Comparison of ENCODE assay signal across 26 cellular contexts in genomic region chr3:171364500-171364899, GRCh38.
"Had no signal": no experiment of that assay in that cellular context is flagged by ENCODE, and none has a peak within 500 bp of the region (broad histone marks: within the 10 kb centered on the region; RNA-seq: fewer than 3 reads in every experiment).

No MANE protein-coding gene starts in this region.

- H3K9me3 ChIP-seq: MG63, Peyer's patch, SJCRH30 had no signal

- H2AFZ ChIP-seq: PC-9 had no signal

- ATAC-seq: HepG2, Right ventricle myocardium inferior had no signal

- H3K4me1 ChIP-seq: Peyer's patch, SJCRH30 had no signal

- H3K36me3 ChIP-seq: MG63, Peyer's patch, SJCRH30 had no signal

- H3K27ac ChIP-seq: PC-9, Peyer's patch, SJCRH30, SK-N-MC had no signal

- H3K27me3 ChIP-seq: MG63, Peyer's patch, SJCRH30 had no signal

- H3K4me2 ChIP-seq: PC-9 had no signal

- H3K4me3 ChIP-seq: MG63, PC-9, Peyer's patch, SJCRH30, SK-N-MC had no signal

- DNase-seq: IMR-90, Karpas-422, KG1, MG63, NCI-H1092, NCI-H1105 treated with DMSO at 0.1 percent for 48 hours, NCI-H1417 treated with DMSO at 0.1 percent for 48 hours, NCI-H146, NCI-H1694 treated with DMSO at 0.1 percent for 48 hours, NCI-H1930, NCI-H2081, NCI-H2107, NCI-H2227 treated with DMSO at 0.1 percent for 48 hours, NCI-H446, NCI-H510A, NCI-H524 treated with DMSO at 0.1 percent for 48 hours, NCI-H69, NCI-H774, OCI-M1, PC-9, Peyer's patch, SHP77 treated with DMSO at 0.1 percent for 48 hours, SJCRH30 had no signal
